Comparison of ENCODE assay signal across 8 cellular contexts in the genomic region with DNA sequence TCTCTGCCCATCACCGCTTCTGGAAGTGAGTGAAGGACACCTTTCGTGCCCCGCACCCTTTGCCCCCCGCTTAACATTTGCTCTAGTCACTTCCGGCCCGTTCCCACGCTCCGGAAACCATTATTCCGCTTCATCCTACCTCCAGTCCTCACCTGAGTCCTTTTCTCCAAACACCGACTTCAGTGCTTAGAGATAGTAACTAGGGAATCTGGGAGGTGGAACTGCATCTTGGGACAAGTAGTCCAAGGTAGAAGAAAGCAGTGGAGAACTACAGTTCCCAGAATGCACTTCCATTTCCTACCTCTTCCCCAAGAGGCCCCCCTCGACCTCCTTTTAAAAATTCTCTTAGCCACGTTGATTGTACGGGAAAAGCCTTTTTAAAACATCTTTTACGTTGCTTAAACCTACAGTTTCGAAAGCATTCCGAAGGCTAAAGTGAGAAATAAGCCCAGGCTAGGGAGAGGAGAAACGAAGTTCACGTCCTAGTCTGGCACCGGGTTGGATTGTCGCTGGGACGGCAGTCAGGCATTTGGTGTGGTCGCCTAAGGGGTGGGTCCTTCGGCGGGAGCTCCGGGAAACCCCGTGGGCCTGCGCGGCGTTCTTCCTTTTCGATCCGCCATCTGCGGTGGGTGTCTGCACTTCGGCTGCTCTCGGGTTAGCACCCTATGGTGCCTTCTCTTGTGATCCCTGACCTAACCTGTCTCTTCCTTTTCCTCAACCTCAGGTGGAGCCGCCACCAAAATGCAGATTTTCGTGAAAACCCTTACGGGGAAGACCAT. TPM values are rescaled to one million over a fixed set of nuclear protein-coding genes. Genes with fewer than 3 reads are reported as not detected.
DNase-seq lines count a peak whose midpoint lies in the region; ATAC-seq, FAIRE-seq and TF ChIP-seq lines count a peak whose summit lies in the region.

A gene (minus strand): TSS at position 210 of the 779 bp plus-strand sequence. CDS start 9,882 bp downstream, outside the sequence.
A gene (plus strand): TSS at position 605 of the 779 bp plus-strand sequence. CDS start 137 bp downstream, at position 742.

- peaks cover 2 to 8% of the 10 kb centered on the region in 2 donors for H3K4me1 ChIP-seq in kidney (ENCODE audit: control insufficient read depth in 1 of 2, insufficient read depth in 1 of 2, low read depth in 1 of 2, low read length in 2 of 2)

- H3K4me3 ChIP-seq in AG09309 (ENCODE audit: control insufficient read depth, low read depth, low read length) (peak within 1 kb of the TSS; percentile 96), kidney (ENCODE audit: low read length in 2 of 2) (peak within 1 kb of the TSS; percentile 92 to 97)

- peak within 1 kb of the TSS; percentile 81 to 98 for H3K9ac ChIP-seq in kidney (ENCODE audit: low read length in 2 of 2)

- H3K9me3 ChIP-seq in kidney (ENCODE audit: control insufficient read depth in 1 of 2, low read length in 2 of 2), result no peaks in the 10 kb centered on the region

- peak; percentile 88 for DNase-seq in AG09309 (ENCODE audit: low read depth)
- DNase-seq in NCI-H446 (lab: John Stamatoyannopoulos, UW), result peak; percentile 91 to 92
- peak; percentile 83 for DNase-seq in activated CD4-positive, CD25-positive, alpha-beta regulatory T cell treated with anti-CD3 and anti-CD28 coated beads, Interleukin-2, amount 50 U/mL, for 16 hours (ENCODE audit: low read depth, low spot score)
- peak; percentile 64 to 82 for DNase-seq in cerebellar nuclear complex (lab: John Stamatoyannopoulos, UW)
- DNase-seq in kidney, result peak; percentile 96
- DNase-seq in stimulated activated CD4-positive, alpha-beta T cell treated with anti-CD3 and anti-CD28 coated beads, Interleukin-15, amount 100 ng/mL, for 24 hours, result peak; percentile 95

- no peak for FAIRE-seq in kidney (lab: Jason Lieb, UNC)

- peak; percentile 84 for ATAC-seq in GM19025 (IDR thresholded peaks at IDR 0.05; ENCODE audit: low read depth, unreplicated experiment)
- peak; percentile 84 for ATAC-seq in HG03342 (IDR thresholded peaks at IDR 0.05; ENCODE audit: unreplicated experiment)

- TF ChIP-seq CTCF in AG09309 (IDR thresholded peaks at IDR 0.05; ENCODE audit: control insufficient read depth, insufficient read depth, low read depth, low read length, missing control alignments), result no peak
- no peak for TF ChIP-seq CTCF in kidney (IDR thresholded peaks at IDR 0.05; ENCODE audit: borderline replicate concordance, extremely low read depth, insufficient read depth)

- intact Hi-C loops in kidney (cut with DNase I), result no loop called here

- peak within 1 kb of the TSS; percentile 97 to 99 for H3K27ac ChIP-seq in kidney (ENCODE audit: low read depth in 2 of 2, low read length in 2 of 2)

- peaks cover 19 to 32% of the 10 kb centered on the region in 2 donors for H3K36me3 ChIP-seq in kidney (ENCODE audit: control insufficient read depth in 1 of 2, insufficient read depth in 2 of 2, low read length in 2 of 2)

RNA-seq across cellular contexts. Expression of the first gene that starts in this region (rescaled TPM):
- 14.0 TPM for total RNA-seq in kidney
- polyA plus RNA-seq in kidney (ENCODE audit: insufficient read depth, low read depth, low replicate concordance), result 8.3 TPM

RNA-seq across cellular contexts. Expression of the second gene that starts in this region (rescaled TPM):
- total RNA-seq in kidney, result 896 TPM
- 1,835 TPM for polyA plus RNA-seq in kidney (ENCODE audit: insufficient read depth, low read depth, low replicate concordance)

Comparison
In these comparisons a context has a peak if more than half of its experiments do, and no peak if none do; other contexts are left out.
1. Peak in every context shown above with its lines: DNase-seq, ATAC-seq, H3K4me3 ChIP-seq and H3K27ac ChIP-seq.